In genomic region chrX:105553118-105553517, GRCh38 we compare ENCODE assay signal across 27 cellular contexts.
"Had no signal": no experiment of that assay in that cellular context is flagged by ENCODE, and none has a peak within 500 bp of the region (broad histone marks: within the 10 kb centered on the region; RNA-seq: fewer than 3 reads in every experiment).

No MANE protein-coding gene starts in this region.

- ATAC-seq: activated CD8-positive, alpha-beta memory T cell treated with anti-CD3 and anti-CD28 coated beads, Interleukin-2, amount 10 ng/mL, durations not matched to agents 7 days and 5 days; activated naive CD4-positive, alpha-beta T cell treated with anti-CD3 and anti-CD28 coated beads, Interleukin-2, amount 50 U/mL, for 72 hours; activated naive CD8-positive, alpha-beta T cell treated with anti-CD3 and anti-CD28 coated beads, Interleukin-2, amount 50 U/mL, for 24 hours; T-cell had no signal

- H3K27ac Mint-ChIP-seq: activated B cell treated with CpG ODN at 0.5 μM for 24 hours; activated CD4-positive, alpha-beta T cell treated with anti-CD3 and anti-CD28 coated beads, Interleukin-2, amount 10 ng/mL, durations not matched to agents 24 days and 14 days; activated CD8-positive, alpha-beta memory T cell treated with anti-CD3 and anti-CD28 coated beads, Interleukin-2, amount 10 ng/mL, durations not matched to agents 7 days and 5 days; activated naive CD4-positive, alpha-beta T cell treated with anti-CD3 and anti-CD28 coated beads, Interleukin-2, amount 50 U/mL, for 72 hours; activated naive CD8-positive, alpha-beta T cell treated with anti-CD3 and anti-CD28 coated beads, Interleukin-2, amount 50 U/mL, for 24 hours; activated T-cell treated with anti-CD3 and anti-CD28 coated beads, Interleukin-2, amount 50 U/mL, for 24 hours; activated T-helper 1 cell treated with anti-CD3 and anti-CD28 coated beads, Interleukin-12 subunit alpha, Interleukin-12 subunit beta, Interleukin-2, Interleukin-4 antibody, amounts not matched to agents 30 ng/mL and 10 ng/mL and 1 ng/mL, durations not matched to agents 14 hours and 24 hours and 36 hours; brain; T-cell had no signal

- H3K9me3 ChIP-seq: ascending aorta, MG63, Peyer's patch had no signal

- DNase-seq: activated B cell treated with CpG ODN at 0.5 μM for 24 hours; activated CD4-positive, alpha-beta T cell treated with anti-CD3 and anti-CD28 coated beads for 1 hour; activated CD4-positive, alpha-beta T cell treated with anti-CD3 and anti-CD28 coated beads, Interleukin-2, amount 10 ng/mL, durations not matched to agents 24 days and 14 days; activated CD4-positive, alpha-beta T cell treated with anti-CD3 and anti-CD28 coated beads, Interleukin-2, amount 50 U/mL, for 48 hours; activated CD8-positive, alpha-beta memory T cell treated with anti-CD3 and anti-CD28 coated beads, Interleukin-2, amount 10 ng/mL, durations not matched to agents 7 days and 5 days; activated effector memory CD4-positive, alpha-beta T cell treated with Interleukin-2 at 50 U/mL for 16 hours; activated naive CD4-positive, alpha-beta T cell; activated naive CD8-positive, alpha-beta T cell treated with anti-CD3 and anti-CD28 coated beads, Interleukin-2, amount 50 U/mL, for 24 hours; activated T-cell treated with anti-CD3 and anti-CD28 coated beads, Interleukin-2, amount 50 U/mL, for 24 hours; amniotic stem cell; MG63; MV-4-11; NCI-H1092 treated with DMSO at 0.1 percent for 48 hours; NCI-H1417 treated with DMSO at 0.1 percent for 48 hours; NCI-H1694; NCI-H2029; NCI-H446; Peyer's patch; SHP77 treated with DMSO at 0.1 percent for 48 hours; T-cell; T-helper 2 cell; T1000 had no signal

- H3K36me3 Mint-ChIP-seq: activated CD8-positive, alpha-beta memory T cell treated with anti-CD3 and anti-CD28 coated beads, Interleukin-2, amount 10 ng/mL, durations not matched to agents 7 days and 5 days; activated naive CD4-positive, alpha-beta T cell treated with anti-CD3 and anti-CD28 coated beads, Interleukin-2, amount 50 U/mL, for 72 hours; brain; T-cell had no signal

- H3K4me1 ChIP-seq: ascending aorta, Peyer's patch had no signal

- H3K4me3 ChIP-seq: ascending aorta, MG63, Peyer's patch had no signal

- H3K36me3 ChIP-seq: ascending aorta, MG63, Peyer's patch had no signal

- H3K27me3 ChIP-seq: ascending aorta, MG63, Peyer's patch had no signal

- H3K9me3 Mint-ChIP-seq: activated B cell treated with CpG ODN at 0.5 μM for 24 hours; activated CD4-positive, alpha-beta T cell treated with anti-CD3 and anti-CD28 coated beads, Interleukin-2, amount 10 ng/mL, durations not matched to agents 24 days and 14 days; activated naive CD4-positive, alpha-beta T cell treated with anti-CD3 and anti-CD28 coated beads, Interleukin-2, amount 50 U/mL, for 72 hours; activated naive CD8-positive, alpha-beta T cell treated with anti-CD3 and anti-CD28 coated beads, Interleukin-2, amount 50 U/mL, for 24 hours; activated T-cell treated with anti-CD3 and anti-CD28 coated beads, Interleukin-2, amount 50 U/mL, for 24 hours; activated T-helper 1 cell treated with anti-CD3 and anti-CD28 coated beads, Interleukin-12 subunit alpha, Interleukin-12 subunit beta, Interleukin-2, Interleukin-4 antibody, amounts not matched to agents 30 ng/mL and 10 ng/mL and 1 ng/mL, durations not matched to agents 14 hours and 24 hours and 36 hours; brain; T-cell had no signal

- H3K27ac ChIP-seq: ascending aorta, KMS-11, Peyer's patch had no signal

- H3K9ac ChIP-seq: KMS-11 had no signal

- H3K4me1 Mint-ChIP-seq: activated B cell treated with CpG ODN at 0.5 μM for 24 hours; activated CD4-positive, alpha-beta T cell treated with anti-CD3 and anti-CD28 coated beads, Interleukin-2, amount 10 ng/mL, durations not matched to agents 24 days and 14 days; activated CD8-positive, alpha-beta memory T cell treated with anti-CD3 and anti-CD28 coated beads, Interleukin-2, amount 10 ng/mL, durations not matched to agents 7 days and 5 days; activated naive CD8-positive, alpha-beta T cell treated with anti-CD3 and anti-CD28 coated beads, Interleukin-2, amount 50 U/mL, for 24 hours; brain; T-cell had no signal

- H3K4me2 ChIP-seq: KMS-11 had no signal

- H3K4me3 Mint-ChIP-seq: activated B cell treated with CpG ODN at 0.5 μM for 24 hours; activated CD4-positive, alpha-beta T cell treated with anti-CD3 and anti-CD28 coated beads, Interleukin-2, amount 10 ng/mL, durations not matched to agents 24 days and 14 days; activated CD8-positive, alpha-beta memory T cell treated with anti-CD3 and anti-CD28 coated beads, Interleukin-2, amount 10 ng/mL, durations not matched to agents 7 days and 5 days; activated naive CD8-positive, alpha-beta T cell treated with anti-CD3 and anti-CD28 coated beads, Interleukin-2, amount 50 U/mL, for 24 hours; activated T-cell treated with anti-CD3 and anti-CD28 coated beads, Interleukin-2, amount 50 U/mL, for 24 hours; activated T-helper 1 cell treated with anti-CD3 and anti-CD28 coated beads, Interleukin-12 subunit alpha, Interleukin-12 subunit beta, Interleukin-2, Interleukin-4 antibody, amounts not matched to agents 30 ng/mL and 10 ng/mL and 1 ng/mL, durations not matched to agents 14 hours and 24 hours and 36 hours; brain; T-cell had no signal

- H3K27me3 Mint-ChIP-seq: activated B cell treated with CpG ODN at 0.5 μM for 24 hours; activated CD4-positive, alpha-beta T cell treated with anti-CD3 and anti-CD28 coated beads, Interleukin-2, amount 10 ng/mL, durations not matched to agents 24 days and 14 days; activated CD8-positive, alpha-beta memory T cell treated with anti-CD3 and anti-CD28 coated beads, Interleukin-2, amount 10 ng/mL, durations not matched to agents 7 days and 5 days; activated naive CD8-positive, alpha-beta T cell treated with anti-CD3 and anti-CD28 coated beads, Interleukin-2, amount 50 U/mL, for 24 hours; brain had no signal
